ENCODE assay signal across 8 cellular contexts in the genomic region with DNA sequence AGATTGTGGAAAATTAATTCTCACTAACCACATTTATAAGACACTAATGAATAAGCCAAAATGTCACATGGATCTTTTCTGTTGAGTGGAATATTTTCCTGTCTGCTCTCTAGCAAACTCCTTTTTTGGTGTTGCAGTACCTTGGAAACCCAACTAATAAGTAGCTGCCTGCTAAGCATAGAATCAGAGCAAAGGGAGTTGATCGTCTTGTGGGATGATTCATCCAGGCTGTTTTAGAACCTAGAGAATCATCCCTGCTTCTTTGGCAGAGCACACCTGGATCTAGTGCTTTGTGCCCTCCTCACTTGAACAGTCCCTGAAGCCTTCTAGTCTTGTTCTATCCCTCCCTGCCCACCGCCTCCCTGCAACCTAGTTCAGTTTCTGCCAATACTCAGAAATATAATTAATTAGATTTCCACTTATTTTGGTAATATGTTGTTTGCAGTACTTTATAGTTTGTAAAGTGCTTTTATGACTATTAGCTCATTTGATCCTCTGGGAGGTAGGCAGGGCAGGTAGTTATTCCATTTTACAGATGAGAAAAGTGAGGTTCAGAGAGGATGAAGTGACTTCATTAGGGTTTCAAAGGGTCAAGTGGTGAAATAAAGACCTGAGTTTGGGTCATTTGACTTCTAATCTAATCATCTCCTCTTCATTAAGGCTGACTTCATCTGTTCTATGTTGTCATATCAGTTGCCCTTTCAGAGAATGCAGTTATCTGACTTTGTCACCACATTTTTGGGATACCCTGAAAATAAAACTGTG. TPM values are rescaled to one million over a fixed set of nuclear protein-coding genes. Genes with fewer than 3 reads are reported as not detected.
DNase-seq lines count a peak whose midpoint lies in the region; TF ChIP-seq lines count a peak whose summit lies in the region.

No MANE protein-coding gene starts in this region.

- H3K18ac ChIP-seq in H9 (ENCODE audit: insufficient read length, low read depth, low read length), result no peak overlapping the region

- H2AFZ ChIP-seq in H9 (ENCODE audit: low read length), result no peak overlapping the region

- H3K4me1 ChIP-seq in H9 (ENCODE audit: insufficient read depth, low read length), result no peaks in the 10 kb centered on the region; the same call in 1 of the 2 replicates

- H2BK120ac ChIP-seq in H9 (ENCODE audit: low read depth, low read length, poor library complexity, severe bottlenecking), result no peak overlapping the region

- no peaks in the 10 kb centered on the region for H3K27me3 ChIP-seq in H9 (ENCODE audit: insufficient read depth, low read length)

- H3K27ac ChIP-seq in H9 (ENCODE audit: insufficient read length, low read depth, low read length), result no peak overlapping the region

- no peak overlapping the region for H4K5ac ChIP-seq in H9 (ENCODE audit: insufficient read length, low read depth, low read length)

- no peak overlapping the region for H2BK12ac ChIP-seq in H9 (ENCODE audit: insufficient read length, low read depth, low read length)

- H2BK5ac ChIP-seq in H9 (ENCODE audit: insufficient read length, low read length), result no peak overlapping the region

- no peak overlapping the region for H3K9ac ChIP-seq in H9 (ENCODE audit: extremely low read depth, insufficient read length, low read length)

- no peak overlapping the region for H4K8ac ChIP-seq in H9 (replicated peaks; ENCODE audit: insufficient read length, low read depth, low read length)

- no peak overlapping the region for H4K91ac ChIP-seq in H9 (ENCODE audit: insufficient read length, low read depth, low read length)

- H3K27me3 Mint-ChIP-seq in H9 (ENCODE audit: low read depth) (no peaks in the 10 kb centered on the region), brain (peaks cover 3% of the 10 kb centered on the region), mesothelial cell of epicardium (ENCODE audit: low read depth) (no peaks in the 10 kb centered on the region)

- WGBS in H9 (ENCODE audit: extremely low coverage, insufficient read length, low lambda C conversion rate), result no CpG with 5 or more reads among the region's 2 CpGs

- H3K27ac Mint-ChIP-seq in H9, result no peak overlapping the region
- H3K27ac Mint-ChIP-seq in brain, result peak overlapping the region; percentile 11 to 97 (median 58)
- H3K27ac Mint-ChIP-seq in mesothelial cell of epicardium, result peak overlapping the region; percentile 23

- DNase-seq in A172 (ENCODE audit: low spot score) (peak; percentile 18), H9 (no peak), mesothelial cell of epicardium (ENCODE audit: low spot score in 2 of 2, unreplicated experiment in 2 of 2) (no peak), NCI-H2107 treated with DMSO at 0.1 percent for 48 hours (lab: John Stamatoyannopoulos, UW; ENCODE audit: unreplicated experiment) (no peak), NCI-H524 (lab: John Stamatoyannopoulos, UW) (no peak), NCI-H748 (lab: John Stamatoyannopoulos, UW; ENCODE audit: unreplicated experiment) (no peak), GOT3 (lab: John Stamatoyannopoulos, UW) (no peak)

- no peak overlapping the region for H3K56ac ChIP-seq in H9 (ENCODE audit: insufficient read length, low read depth, low read length)

- H3K36me3 Mint-ChIP-seq in H9 (ENCODE audit: insufficient read depth in 1 of 3, low read depth in 3 of 3) (peaks cover 0 to 2% (median 0%) of the 10 kb centered on the region in 3 experiments; a peak in 1 of 7 replicates), brain (peaks cover 12% of the 10 kb centered on the region), mesothelial cell of epicardium (peaks cover 2% of the 10 kb centered on the region)

- no peaks in the 10 kb centered on the region for H3K79me2 ChIP-seq in H9 (ENCODE audit: insufficient read depth, low read length)

- H3K4me2 ChIP-seq in H9 (ENCODE audit: insufficient read depth, insufficient read length, low read length), result no peak overlapping the region

- H2AK5ac ChIP-seq in H9 (ENCODE audit: insufficient read length, low read length), result no peak overlapping the region

- H3K23me2 ChIP-seq in H9 (ENCODE audit: insufficient read length, low read depth, low read length, poor library complexity, severe bottlenecking), result peaks cover 4% of the 10 kb centered on the region

- no peak overlapping the region for H3K4ac ChIP-seq in H9 (ENCODE audit: low read depth, low read length)

- H4K20me1 ChIP-seq in H9 (ENCODE audit: control insufficient read depth, insufficient read depth, insufficient read length), result no peaks in the 10 kb centered on the region

- H3K79me1 ChIP-seq in H9 (ENCODE audit: insufficient read depth, low read depth, low read length, poor library complexity, severe bottlenecking), result no peaks in the 10 kb centered on the region

- H3T11ph ChIP-seq in H9 (ENCODE audit: low read length), result no peak overlapping the region

- H3K9me3 ChIP-seq in H9 (ENCODE audit: control insufficient read depth, low read depth, low read length), result no peaks in the 10 kb centered on the region

- no peak for TF ChIP-seq CTCF in H9 (conservative IDR thresholded peaks at IDR 0.05)
- TF ChIP-seq CTCF in brain (conservative IDR thresholded peaks at IDR 0.05), result no peak
- TF ChIP-seq CTCF in mesothelial cell of epicardium (IDR thresholded peaks at IDR 0.05; ENCODE audit: unreplicated experiment), result no peak

- H3K9me3 Mint-ChIP-seq in H9 (no peaks in the 10 kb centered on the region; a peak in 1 of 5 replicates), brain (no peaks in the 10 kb centered on the region), mesothelial cell of epicardium (no peaks in the 10 kb centered on the region)

- H3K14ac ChIP-seq in H9 (ENCODE audit: insufficient read depth, low read length), result no peak overlapping the region

- no peak overlapping the region for H2BK15ac ChIP-seq in H9 (ENCODE audit: low read depth, low read length)

- H3K4me3 Mint-ChIP-seq in H9 (peak overlapping the region; percentile 79 to 89; a peak in 3 of 5 replicates), brain (peak overlapping the region; percentile 94 to 98 (median 97)), mesothelial cell of epicardium (peak overlapping the region; percentile 86)

- H2BK20ac ChIP-seq in H9 (ENCODE audit: low read depth, low read length, poor library complexity, severe bottlenecking), result no peak overlapping the region

- H3K23ac ChIP-seq in H9 (ENCODE audit: insufficient read length, low read depth, low read length), result no peak overlapping the region

- H3K4me1 Mint-ChIP-seq in H9 (peaks cover 17 to 20% of the 10 kb centered on the region in 2 experiments), brain (peaks cover 30% of the 10 kb centered on the region), mesothelial cell of epicardium (peaks cover 21% of the 10 kb centered on the region)

RNA-seq across cellular contexts. Expression of a gene that starts 2.5 kb away (rescaled TPM):
- 7.3 and 7.8 TPM in 2 replicates for total RNA-seq in A172 (2014; rRNA removed; shearing (Covaris generic))
- total RNA-seq in H9 (2021), result 12.8 and 14.4 TPM in 2 replicates
- 3.8 TPM for polyA plus RNA-seq in brain (ENCODE audit: insufficient read depth, low read depth, low replicate concordance)
- 25.1 to 27.1 TPM (median 26.5 TPM) in 3 replicates for total RNA-seq in mesothelial cell of epicardium

RNA-seq across cellular contexts. Expression of a gene that starts 40.5 kb away (rescaled TPM):
- total RNA-seq in A172 (2014; rRNA removed; shearing (Covaris generic)), result 13.5 and 18.2 TPM in 2 replicates
- 42.4 and 43.9 TPM in 2 replicates for total RNA-seq in H9 (2021)
- polyA plus RNA-seq in brain (ENCODE audit: insufficient read depth, low read depth, low replicate concordance), result 12.3 TPM
- 10.3 to 12.5 TPM (median 10.5 TPM) in 3 replicates for total RNA-seq in mesothelial cell of epicardium

Comparison
In these comparisons a context has a peak if more than half of its experiments do, and no peak if none do; other contexts are left out.
1. H3K27ac Mint-ChIP-seq: peak in brain (5 of 5) and mesothelial cell of epicardium (single experiment); none in H9 (0 of 3).
2. Peak in every context shown above with its lines, with median percentiles within 50 percentile points of each other: H3K4me3 Mint-ChIP-seq.